1 cellular context compared by ENCODE assay signal in the genomic region with DNA sequence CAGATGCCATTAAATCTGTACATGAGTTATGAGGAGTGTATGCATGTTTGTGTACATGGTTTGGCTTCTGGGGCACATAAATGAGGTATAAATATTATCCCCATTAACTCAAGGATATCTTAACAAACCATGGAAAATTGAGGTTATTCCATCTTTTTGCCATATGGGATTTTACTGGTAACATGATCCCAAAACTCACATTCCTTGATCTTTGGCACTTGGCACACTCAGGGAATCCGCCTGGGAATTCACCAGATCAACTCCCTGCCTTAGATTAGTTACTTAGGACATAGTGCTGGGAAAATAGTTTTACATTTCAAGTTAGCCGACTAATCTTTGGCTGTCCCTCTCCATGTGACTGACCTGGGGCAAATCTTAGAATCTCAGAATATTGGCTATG.
TF ChIP-seq lines count a peak whose summit lies in the region.

No MANE protein-coding gene starts in this region.

TF ChIP-seq in GM23338, 12 proteins besides CTCF, POLR2A, EP300 and RAD21:
- no peak for TF ChIP-seq NANOG (IDR thresholded peaks at IDR 0.05; ENCODE audit: borderline replicate concordance)
- TF ChIP-seq JUNB (IDR thresholded peaks at IDR 0.05; ENCODE audit: unreplicated experiment) = no peak
- TF ChIP-seq EZH2phosphoT487 (IDR thresholded peaks at IDR 0.05; ENCODE audit: unreplicated experiment) = no peak
- no peak for TF ChIP-seq ZNF331 (CRISPR knock-in tag; IDR thresholded peaks at IDR 0.05; ENCODE audit: low read depth)
- no peak for TF ChIP-seq CREB1 (CRISPR knock-in tag; IDR thresholded peaks at IDR 0.05; ENCODE audit: low read depth)
- TF ChIP-seq EZH2 (IDR thresholded peaks at IDR 0.05; ENCODE audit: low read depth, unreplicated experiment) = no peak
- TF ChIP-seq, protein P1, sequence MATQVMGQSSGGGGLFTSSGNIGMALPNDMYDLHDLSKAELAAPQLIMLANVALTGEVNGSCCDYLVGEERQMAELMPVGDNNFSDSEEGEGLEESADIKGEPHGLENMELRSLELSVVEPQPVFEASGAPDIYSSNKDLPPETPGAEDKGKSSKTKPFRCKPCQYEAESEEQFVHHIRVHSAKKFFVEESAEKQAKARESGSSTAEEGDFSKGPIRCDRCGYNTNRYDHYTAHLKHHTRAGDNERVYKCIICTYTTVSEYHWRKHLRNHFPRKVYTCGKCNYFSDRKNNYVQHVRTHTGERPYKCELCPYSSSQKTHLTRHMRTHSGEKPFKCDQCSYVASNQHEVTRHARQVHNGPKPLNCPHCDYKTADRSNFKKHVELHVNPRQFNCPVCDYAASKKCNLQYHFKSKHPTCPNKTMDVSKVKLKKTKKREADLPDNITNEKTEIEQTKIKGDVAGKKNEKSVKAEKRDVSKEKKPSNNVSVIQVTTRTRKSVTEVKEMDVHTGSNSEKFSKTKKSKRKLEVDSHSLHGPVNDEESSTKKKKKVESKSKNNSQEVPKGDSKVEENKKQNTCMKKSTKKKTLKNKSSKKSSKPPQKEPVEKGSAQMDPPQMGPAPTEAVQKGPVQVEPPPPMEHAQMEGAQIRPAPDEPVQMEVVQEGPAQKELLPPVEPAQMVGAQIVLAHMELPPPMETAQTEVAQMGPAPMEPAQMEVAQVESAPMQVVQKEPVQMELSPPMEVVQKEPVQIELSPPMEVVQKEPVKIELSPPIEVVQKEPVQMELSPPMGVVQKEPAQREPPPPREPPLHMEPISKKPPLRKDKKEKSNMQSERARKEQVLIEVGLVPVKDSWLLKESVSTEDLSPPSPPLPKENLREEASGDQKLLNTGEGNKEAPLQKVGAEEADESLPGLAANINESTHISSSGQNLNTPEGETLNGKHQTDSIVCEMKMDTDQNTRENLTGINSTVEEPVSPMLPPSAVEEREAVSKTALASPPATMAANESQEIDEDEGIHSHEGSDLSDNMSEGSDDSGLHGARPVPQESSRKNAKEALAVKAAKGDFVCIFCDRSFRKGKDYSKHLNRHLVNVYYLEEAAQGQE (IDR thresholded peaks at IDR 0.05; ENCODE audit: unreplicated experiment) = no peak
- TF ChIP-seq STAT1 (IDR thresholded peaks at IDR 0.05; ENCODE audit: unreplicated experiment) = no peak
- TF ChIP-seq, protein P2, sequence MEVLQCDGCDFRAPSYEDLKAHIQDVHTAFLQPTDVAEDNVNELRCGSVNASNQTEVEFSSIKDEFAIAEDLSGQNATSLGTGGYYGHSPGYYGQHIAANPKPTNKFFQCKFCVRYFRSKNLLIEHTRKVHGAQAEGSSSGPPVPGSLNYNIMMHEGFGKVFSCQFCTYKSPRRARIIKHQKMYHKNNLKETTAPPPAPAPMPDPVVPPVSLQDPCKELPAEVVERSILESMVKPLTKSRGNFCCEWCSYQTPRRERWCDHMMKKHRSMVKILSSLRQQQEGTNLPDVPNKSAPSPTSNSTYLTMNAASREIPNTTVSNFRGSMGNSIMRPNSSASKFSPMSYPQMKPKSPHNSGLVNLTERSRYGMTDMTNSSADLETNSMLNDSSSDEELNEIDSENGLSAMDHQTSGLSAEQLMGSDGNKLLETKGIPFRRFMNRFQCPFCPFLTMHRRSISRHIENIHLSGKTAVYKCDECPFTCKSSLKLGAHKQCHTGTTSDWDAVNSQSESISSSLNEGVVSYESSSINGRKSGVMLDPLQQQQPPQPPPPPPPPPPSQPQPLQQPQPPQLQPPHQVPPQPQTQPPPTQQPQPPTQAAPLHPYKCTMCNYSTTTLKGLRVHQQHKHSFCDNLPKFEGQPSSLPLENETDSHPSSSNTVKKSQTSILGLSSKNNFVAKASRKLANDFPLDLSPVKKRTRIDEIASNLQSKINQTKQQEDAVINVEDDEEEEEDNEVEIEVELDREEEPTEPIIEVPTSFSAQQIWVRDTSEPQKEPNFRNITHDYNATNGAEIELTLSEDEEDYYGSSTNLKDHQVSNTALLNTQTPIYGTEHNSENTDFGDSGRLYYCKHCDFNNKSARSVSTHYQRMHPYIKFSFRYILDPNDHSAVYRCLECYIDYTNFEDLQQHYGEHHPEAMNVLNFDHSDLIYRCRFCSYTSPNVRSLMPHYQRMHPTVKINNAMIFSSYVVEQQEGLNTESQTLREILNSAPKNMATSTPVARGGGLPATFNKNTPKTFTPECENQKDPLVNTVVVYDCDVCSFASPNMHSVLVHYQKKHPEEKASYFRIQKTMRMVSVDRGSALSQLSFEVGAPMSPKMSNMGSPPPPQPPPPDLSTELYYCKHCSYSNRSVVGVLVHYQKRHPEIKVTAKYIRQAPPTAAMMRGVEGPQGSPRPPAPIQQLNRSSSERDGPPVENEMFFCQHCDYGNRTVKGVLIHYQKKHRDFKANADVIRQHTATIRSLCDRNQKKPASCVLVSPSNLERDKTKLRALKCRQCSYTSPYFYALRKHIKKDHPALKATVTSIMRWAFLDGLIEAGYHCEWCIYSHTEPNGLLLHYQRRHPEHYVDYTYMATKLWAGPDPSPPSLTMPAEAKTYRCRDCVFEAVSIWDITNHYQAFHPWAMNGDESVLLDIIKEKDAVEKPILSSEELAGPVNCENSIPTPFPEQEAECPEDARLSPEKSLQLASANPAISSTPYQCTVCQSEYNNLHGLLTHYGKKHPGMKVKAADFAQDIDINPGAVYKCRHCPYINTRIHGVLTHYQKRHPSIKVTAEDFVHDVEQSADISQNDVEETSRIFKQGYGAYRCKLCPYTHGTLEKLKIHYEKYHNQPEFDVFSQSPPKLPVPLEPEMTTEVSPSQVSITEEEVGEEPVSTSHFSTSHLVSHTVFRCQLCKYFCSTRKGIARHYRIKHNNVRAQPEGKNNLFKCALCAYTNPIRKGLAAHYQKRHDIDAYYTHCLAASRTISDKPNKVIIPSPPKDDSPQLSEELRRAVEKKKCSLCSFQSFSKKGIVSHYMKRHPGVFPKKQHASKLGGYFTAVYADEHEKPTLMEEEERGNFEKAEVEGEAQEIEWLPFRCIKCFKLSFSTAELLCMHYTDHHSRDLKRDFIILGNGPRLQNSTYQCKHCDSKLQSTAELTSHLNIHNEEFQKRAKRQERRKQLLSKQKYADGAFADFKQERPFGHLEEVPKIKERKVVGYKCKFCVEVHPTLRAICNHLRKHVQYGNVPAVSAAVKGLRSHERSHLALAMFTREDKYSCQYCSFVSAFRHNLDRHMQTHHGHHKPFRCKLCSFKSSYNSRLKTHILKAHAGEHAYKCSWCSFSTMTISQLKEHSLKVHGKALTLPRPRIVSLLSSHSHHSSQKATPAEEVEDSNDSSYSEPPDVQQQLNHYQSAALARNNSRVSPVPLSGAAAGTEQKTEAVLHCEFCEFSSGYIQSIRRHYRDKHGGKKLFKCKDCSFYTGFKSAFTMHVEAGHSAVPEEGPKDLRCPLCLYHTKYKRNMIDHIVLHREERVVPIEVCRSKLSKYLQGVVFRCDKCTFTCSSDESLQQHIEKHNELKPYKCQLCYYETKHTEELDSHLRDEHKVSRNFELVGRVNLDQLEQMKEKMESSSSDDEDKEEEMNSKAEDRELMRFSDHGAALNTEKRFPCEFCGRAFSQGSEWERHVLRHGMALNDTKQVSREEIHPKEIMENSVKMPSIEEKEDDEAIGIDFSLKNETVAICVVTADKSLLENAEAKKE (CRISPR knock-in tag; IDR thresholded peaks at IDR 0.05) = no peak
- no peak for TF ChIP-seq POLR2AphosphoS5 (IDR thresholded peaks at IDR 0.05; ENCODE audit: low read depth)
- TF ChIP-seq ZNF114 (CRISPR knock-in tag; IDR thresholded peaks at IDR 0.05) = no peak
- TF ChIP-seq, protein P3, sequence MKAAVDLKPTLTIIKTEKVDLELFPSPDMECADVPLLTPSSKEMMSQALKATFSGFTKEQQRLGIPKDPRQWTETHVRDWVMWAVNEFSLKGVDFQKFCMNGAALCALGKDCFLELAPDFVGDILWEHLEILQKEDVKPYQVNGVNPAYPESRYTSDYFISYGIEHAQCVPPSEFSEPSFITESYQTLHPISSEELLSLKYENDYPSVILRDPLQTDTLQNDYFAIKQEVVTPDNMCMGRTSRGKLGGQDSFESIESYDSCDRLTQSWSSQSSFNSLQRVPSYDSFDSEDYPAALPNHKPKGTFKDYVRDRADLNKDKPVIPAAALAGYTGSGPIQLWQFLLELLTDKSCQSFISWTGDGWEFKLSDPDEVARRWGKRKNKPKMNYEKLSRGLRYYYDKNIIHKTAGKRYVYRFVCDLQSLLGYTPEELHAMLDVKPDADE (IDR thresholded peaks at IDR 0.05) = no peak
